3 cellular contexts compared by ENCODE assay signal in genomic region chr3:185109012-185109411, GRCh38. TPM values are rescaled to one million over a fixed set of nuclear protein-coding genes. Genes with fewer than 3 reads are reported as not detected.
"Had no signal": no experiment of that assay in that cellular context is flagged by ENCODE, and none has a peak within 500 bp of the region (broad histone marks: within the 10 kb centered on the region; RNA-seq: fewer than 3 reads in every experiment).

No MANE protein-coding gene starts in this region.

RNA-seq across cellular contexts. Expression of gene C3orf70, which starts 43.8 kb away (rescaled TPM):
- total RNA-seq: M059J, MCF 10A, NCI-H460 had no signal
